1 cellular context compared by ENCODE assay signal in genomic region chr19:1307320-1307719, GRCh38.
TF ChIP-seq lines count a peak whose summit lies in the region.

No MANE protein-coding gene starts in this region.

TF ChIP-seq in K562, 482 proteins besides CTCF, POLR2A, EP300 and RAD21 (continues in another document):
- peak; percentile 60 for TF ChIP-seq ZBTB33 (CRISPR knock-in tag; IDR thresholded peaks at IDR 0.05)
- TF ChIP-seq KDM5B (IDR thresholded peaks at IDR 0.05; ENCODE audit: insufficient replicate concordance, low read depth, low read length): peak; percentile 49
- TF ChIP-seq, protein P1, sequence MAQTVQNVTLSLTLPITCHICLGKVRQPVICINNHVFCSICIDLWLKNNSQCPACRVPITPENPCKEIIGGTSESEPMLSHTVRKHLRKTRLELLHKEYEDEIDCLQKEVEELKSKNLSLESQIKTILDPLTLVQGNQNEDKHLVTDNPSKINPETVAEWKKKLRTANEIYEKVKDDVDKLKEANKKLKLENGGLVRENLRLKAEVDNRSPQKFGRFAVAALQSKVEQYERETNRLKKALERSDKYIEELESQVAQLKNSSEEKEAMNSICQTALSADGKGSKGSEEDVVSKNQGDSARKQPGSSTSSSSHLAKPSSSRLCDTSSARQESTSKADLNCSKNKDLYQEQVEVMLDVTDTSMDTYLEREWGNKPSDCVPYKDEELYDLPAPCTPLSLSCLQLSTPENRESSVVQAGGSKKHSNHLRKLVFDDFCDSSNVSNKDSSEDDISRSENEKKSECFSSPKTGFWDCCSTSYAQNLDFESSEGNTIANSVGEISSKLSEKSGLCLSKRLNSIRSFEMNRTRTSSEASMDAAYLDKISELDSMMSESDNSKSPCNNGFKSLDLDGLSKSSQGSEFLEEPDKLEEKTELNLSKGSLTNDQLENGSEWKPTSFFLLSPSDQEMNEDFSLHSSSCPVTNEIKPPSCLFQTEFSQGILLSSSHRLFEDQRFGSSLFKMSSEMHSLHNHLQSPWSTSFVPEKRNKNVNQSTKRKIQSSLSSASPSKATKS (CRISPR knock-in tag; IDR thresholded peaks at IDR 0.05): no peak
- TF ChIP-seq IFI16 (CRISPR knock-in tag; IDR thresholded peaks at IDR 0.05): no peak
- TF ChIP-seq GABPB1 (CRISPR knock-in tag; IDR thresholded peaks at IDR 0.05): peak; percentile 62
- TF ChIP-seq NR2C2 (CRISPR knock-in tag; IDR thresholded peaks at IDR 0.05): no peak
- peak; percentile 55; the same call in 1 of the 2 replicates for TF ChIP-seq NR2C2 (tag; IDR thresholded peaks at IDR 0.05)
- TF ChIP-seq, protein P2, sequence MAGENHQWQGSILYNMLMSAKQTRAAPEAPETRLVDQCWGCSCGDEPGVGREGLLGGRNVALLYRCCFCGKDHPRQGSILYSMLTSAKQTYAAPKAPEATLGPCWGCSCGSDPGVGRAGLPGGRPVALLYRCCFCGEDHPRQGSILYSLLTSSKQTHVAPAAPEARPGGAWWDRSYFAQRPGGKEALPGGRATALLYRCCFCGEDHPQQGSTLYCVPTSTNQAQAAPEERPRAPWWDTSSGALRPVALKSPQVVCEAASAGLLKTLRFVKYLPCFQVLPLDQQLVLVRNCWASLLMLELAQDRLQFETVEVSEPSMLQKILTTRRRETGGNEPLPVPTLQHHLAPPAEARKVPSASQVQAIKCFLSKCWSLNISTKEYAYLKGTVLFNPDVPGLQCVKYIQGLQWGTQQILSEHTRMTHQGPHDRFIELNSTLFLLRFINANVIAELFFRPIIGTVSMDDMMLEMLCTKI (IDR thresholded peaks at IDR 0.05; ENCODE audit: partially characterized antibody): no peak
- TF ChIP-seq, protein P3, sequence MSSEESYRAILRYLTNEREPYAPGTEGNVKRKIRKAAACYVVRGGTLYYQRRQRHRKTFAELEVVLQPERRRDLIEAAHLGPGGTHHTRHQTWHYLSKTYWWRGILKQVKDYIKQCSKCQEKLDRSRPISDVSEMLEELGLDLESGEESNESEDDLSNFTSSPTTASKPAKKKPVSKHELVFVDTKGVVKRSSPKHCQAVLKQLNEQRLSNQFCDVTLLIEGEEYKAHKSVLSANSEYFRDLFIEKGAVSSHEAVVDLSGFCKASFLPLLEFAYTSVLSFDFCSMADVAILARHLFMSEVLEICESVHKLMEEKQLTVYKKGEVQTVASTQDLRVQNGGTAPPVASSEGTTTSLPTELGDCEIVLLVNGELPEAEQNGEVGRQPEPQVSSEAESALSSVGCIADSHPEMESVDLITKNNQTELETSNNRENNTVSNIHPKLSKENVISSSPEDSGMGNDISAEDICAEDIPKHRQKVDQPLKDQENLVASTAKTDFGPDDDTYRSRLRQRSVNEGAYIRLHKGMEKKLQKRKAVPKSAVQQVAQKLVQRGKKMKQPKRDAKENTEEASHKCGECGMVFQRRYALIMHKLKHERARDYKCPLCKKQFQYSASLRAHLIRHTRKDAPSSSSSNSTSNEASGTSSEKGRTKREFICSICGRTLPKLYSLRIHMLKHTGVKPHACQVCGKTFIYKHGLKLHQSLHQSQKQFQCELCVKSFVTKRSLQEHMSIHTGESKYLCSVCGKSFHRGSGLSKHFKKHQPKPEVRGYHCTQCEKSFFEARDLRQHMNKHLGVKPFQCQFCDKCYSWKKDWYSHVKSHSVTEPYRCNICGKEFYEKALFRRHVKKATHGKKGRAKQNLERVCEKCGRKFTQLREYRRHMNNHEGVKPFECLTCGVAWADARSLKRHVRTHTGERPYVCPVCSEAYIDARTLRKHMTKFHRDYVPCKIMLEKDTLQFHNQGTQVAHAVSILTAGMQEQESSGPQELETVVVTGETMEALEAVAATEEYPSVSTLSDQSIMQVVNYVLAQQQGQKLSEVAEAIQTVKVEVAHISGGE (CRISPR knock-in tag; IDR thresholded peaks at IDR 0.05): 0 out of 6 replicates have a peak, but pooled peaks of 1 of the 3 experiments have one; percentile 48
- peak; percentile 54 for TF ChIP-seq BCOR (IDR thresholded peaks at IDR 0.05)
- TF ChIP-seq ADNP (tag; IDR thresholded peaks at IDR 0.05): 0 out of 2 replicates have a peak, but pooled peaks have one; percentile 72
- no peak for TF ChIP-seq TCF3 (CRISPR knock-in tag; IDR thresholded peaks at IDR 0.05)
- TF ChIP-seq, protein P4, sequence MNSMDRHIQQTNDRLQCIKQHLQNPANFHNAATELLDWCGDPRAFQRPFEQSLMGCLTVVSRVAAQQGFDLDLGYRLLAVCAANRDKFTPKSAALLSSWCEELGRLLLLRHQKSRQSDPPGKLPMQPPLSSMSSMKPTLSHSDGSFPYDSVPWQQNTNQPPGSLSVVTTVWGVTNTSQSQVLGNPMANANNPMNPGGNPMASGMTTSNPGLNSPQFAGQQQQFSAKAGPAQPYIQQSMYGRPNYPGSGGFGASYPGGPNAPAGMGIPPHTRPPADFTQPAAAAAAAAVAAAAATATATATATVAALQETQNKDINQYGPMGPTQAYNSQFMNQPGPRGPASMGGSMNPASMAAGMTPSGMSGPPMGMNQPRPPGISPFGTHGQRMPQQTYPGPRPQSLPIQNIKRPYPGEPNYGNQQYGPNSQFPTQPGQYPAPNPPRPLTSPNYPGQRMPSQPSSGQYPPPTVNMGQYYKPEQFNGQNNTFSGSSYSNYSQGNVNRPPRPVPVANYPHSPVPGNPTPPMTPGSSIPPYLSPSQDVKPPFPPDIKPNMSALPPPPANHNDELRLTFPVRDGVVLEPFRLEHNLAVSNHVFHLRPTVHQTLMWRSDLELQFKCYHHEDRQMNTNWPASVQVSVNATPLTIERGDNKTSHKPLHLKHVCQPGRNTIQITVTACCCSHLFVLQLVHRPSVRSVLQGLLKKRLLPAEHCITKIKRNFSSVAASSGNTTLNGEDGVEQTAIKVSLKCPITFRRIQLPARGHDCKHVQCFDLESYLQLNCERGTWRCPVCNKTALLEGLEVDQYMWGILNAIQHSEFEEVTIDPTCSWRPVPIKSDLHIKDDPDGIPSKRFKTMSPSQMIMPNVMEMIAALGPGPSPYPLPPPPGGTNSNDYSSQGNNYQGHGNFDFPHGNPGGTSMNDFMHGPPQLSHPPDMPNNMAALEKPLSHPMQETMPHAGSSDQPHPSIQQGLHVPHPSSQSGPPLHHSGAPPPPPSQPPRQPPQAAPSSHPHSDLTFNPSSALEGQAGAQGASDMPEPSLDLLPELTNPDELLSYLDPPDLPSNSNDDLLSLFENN (IDR thresholded peaks at IDR 0.05; ENCODE audit: low read depth in 2 of 2, low read length in 2 of 2): no peak
- peak; percentile 78 for TF ChIP-seq EGR1 (conservative IDR thresholded peaks at IDR 0.05)
- TF ChIP-seq, protein P5, sequence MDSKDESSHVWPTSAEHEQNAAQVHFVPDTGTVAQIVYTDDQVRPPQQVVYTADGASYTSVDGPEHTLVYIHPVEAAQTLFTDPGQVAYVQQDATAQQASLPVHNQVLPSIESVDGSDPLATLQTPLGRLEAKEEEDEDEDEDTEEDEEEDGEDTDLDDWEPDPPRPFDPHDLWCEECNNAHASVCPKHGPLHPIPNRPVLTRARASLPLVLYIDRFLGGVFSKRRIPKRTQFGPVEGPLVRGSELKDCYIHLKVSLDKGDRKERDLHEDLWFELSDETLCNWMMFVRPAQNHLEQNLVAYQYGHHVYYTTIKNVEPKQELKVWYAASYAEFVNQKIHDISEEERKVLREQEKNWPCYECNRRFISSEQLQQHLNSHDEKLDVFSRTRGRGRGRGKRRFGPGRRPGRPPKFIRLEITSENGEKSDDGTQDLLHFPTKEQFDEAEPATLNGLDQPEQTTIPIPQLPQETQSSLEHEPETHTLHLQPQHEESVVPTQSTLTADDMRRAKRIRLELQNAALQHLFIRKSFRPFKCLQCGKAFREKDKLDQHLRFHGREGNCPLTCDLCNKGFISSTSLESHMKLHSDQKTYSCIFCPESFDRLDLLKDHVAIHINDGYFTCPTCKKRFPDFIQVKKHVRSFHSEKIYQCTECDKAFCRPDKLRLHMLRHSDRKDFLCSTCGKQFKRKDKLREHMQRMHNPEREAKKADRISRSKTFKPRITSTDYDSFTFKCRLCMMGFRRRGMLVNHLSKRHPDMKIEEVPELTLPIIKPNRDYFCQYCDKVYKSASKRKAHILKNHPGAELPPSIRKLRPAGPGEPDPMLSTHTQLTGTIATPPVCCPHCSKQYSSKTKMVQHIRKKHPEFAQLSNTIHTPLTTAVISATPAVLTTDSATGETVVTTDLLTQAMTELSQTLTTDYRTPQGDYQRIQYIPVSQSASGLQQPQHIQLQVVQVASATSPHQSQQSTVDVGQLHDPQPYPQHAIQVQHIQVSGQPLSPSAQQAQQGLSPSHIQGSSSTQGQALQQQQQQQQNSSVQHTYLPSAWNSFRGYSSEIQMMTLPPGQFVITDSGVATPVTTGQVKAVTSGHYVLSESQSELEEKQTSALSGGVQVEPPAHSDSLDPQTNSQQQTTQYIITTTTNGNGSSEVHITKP (IDR thresholded peaks at IDR 0.05; ENCODE audit: partially characterized antibody): no peak
- peak; percentile 44 for TF ChIP-seq POLR2B (IDR thresholded peaks at IDR 0.05; ENCODE audit: low read depth, partially characterized antibody)
- no peak for TF ChIP-seq MECOM (CRISPR knock-in tag; IDR thresholded peaks at IDR 0.05)
- no peak; the same call in 1 of the 2 replicates for TF ChIP-seq ESRRA (IDR thresholded peaks at IDR 0.05; ENCODE audit: borderline replicate concordance, low read depth)
- no peak for TF ChIP-seq NFATC3 (IDR thresholded peaks at IDR 0.05)
- peak; percentile 82 for TF ChIP-seq HNRNPLL (IDR thresholded peaks at IDR 0.05; ENCODE audit: low read depth, low read length, poor library complexity, severe bottlenecking)
- peak; percentile 76 for TF ChIP-seq GABPA (tag; conservative IDR thresholded peaks at IDR 0.05; ENCODE audit: low read depth)
- TF ChIP-seq PHF20 (IDR thresholded peaks at IDR 0.05; ENCODE audit: partially characterized antibody): peak; percentile 54
- peak; percentile 80 for TF ChIP-seq ELF1 (tag; IDR thresholded peaks at IDR 0.05)
- no peak for TF ChIP-seq ZNF449 (CRISPR knock-in tag; IDR thresholded peaks at IDR 0.05)
- peak; percentile 93 to 94 for TF ChIP-seq NRF1 (conservative IDR thresholded peaks at IDR 0.05 in 1 of 2, IDR thresholded peaks at IDR 0.05 in 1 of 2)
- no peak for TF ChIP-seq HOMEZ (CRISPR knock-in tag; IDR thresholded peaks at IDR 0.05)
- peak in 1 of 2 experiments; percentile 68; a peak in 2 of 4 replicates for TF ChIP-seq HDAC1 (IDR thresholded peaks at IDR 0.05)
- TF ChIP-seq CHD4 (IDR thresholded peaks at IDR 0.05; ENCODE audit: insufficient read depth, insufficient replicate concordance, low read depth, low read length, poor library complexity, severe bottlenecking): no peak
- no peak for TF ChIP-seq POLR3A (IDR thresholded peaks at IDR 0.05; ENCODE audit: borderline replicate concordance, extremely low read depth, insufficient read depth, insufficient read length)
- 0 out of 4 replicates have a peak, but pooled peaks of 1 of the 2 experiments have one; percentile 29 for TF ChIP-seq MAZ (CRISPR knock-in tag; conservative IDR thresholded peaks at IDR 0.05 in 1 of 2, IDR thresholded peaks at IDR 0.05 in 1 of 2)
- peak; percentile 84 for TF ChIP-seq POLR2G (IDR thresholded peaks at IDR 0.05; ENCODE audit: low read depth, low read length)
- TF ChIP-seq TBP (optimal IDR thresholded peaks at IDR 0.05; ENCODE audit: low read depth, low read length): peak; percentile 85
- TF ChIP-seq CREB3L1 (IDR thresholded peaks at IDR 0.05; ENCODE audit: borderline replicate concordance, low read depth): no peak
